ENCODE assay signal across 16 cellular contexts in genomic region chr5:173909205-173909604, GRCh38. TPM values are rescaled to one million over a fixed set of nuclear protein-coding genes. Genes with fewer than 3 reads are reported as not detected.
A peak's percentile ranks its signal among the peaks of the same experiment; 100 is the strongest.
DNase-seq lines count a peak whose midpoint lies in the region; ATAC-seq, FAIRE-seq and TF ChIP-seq lines count a peak whose summit lies in the region.
"Had no signal": no experiment of that assay in that cellular context is flagged by ENCODE, and none has a peak within 500 bp of the region (broad histone marks: within the 10 kb centered on the region; RNA-seq: fewer than 3 reads in every experiment).

No MANE protein-coding gene starts in this region.

- POLR2A ChIA-PET in GM12878 (lab: Charles Lee) = interaction anchor here (0.6 to 9.5 kb wide), 11 partner anchors 7 to 86 kb away, joined by 3 to 94 read pairs (median 6); partner anchors contain the start of gene CPEB4

- H3K4me1 ChIP-seq in GM23338 (ENCODE audit: insufficient read depth) = peaks cover 27% of the 10 kb centered on the region
- H3K4me1 ChIP-seq in GM12878 (ENCODE audit: control insufficient read depth, insufficient read depth, low read length) = peaks cover 21% of the 10 kb centered on the region
- H3K4me1 ChIP-seq in right cardiac atrium (ENCODE audit: control insufficient read depth, insufficient read depth, low read length) = peaks cover 6% of the 10 kb centered on the region
- H3K4me1 ChIP-seq in skeletal muscle tissue (ENCODE audit: control insufficient read depth in 3 of 3, insufficient read depth in 3 of 3, low read length in 3 of 3) = peaks cover 23 to 33% (median 24%) of the 10 kb centered on the region in 3 donors

- TF ChIP-seq EP300 in GM12878 (IDR thresholded peaks at IDR 0.05; ENCODE audit: borderline replicate concordance in 1 of 2, control insufficient read depth in 1 of 2, low read depth in 2 of 2, low read length in 2 of 2) = no peak

- peaks cover 3% of the 10 kb centered on the region for H3K27me3 Mint-ChIP-seq in GM23338 (ENCODE audit: insufficient read depth, low read depth, poor library complexity)
- H3K27me3 Mint-ChIP-seq: activated CD4-positive, alpha-beta memory T cell treated with anti-CD3 and anti-CD28 coated beads, Interleukin-2, amount 10 ng/mL, durations not matched to agents 7 days and 5 days had no signal

- TF ChIP-seq POLR2A in GM12878 (IDR thresholded peaks at IDR 0.05; ENCODE audit: low read depth, low read length) = no peak

- no peaks in the 10 kb centered on the region for H3K36me3 ChIP-seq in GM23338 (ENCODE audit: insufficient read depth)
- 0 out of 4 replicates have a peak, but pooled peaks cover 0 to 9% of the 10 kb centered on the region in 2 experiments for H3K36me3 ChIP-seq in GM12878 (ENCODE audit: control insufficient read depth in 2 of 2, insufficient read depth in 2 of 2, low read length in 1 of 2)
- H3K36me3 ChIP-seq in skeletal muscle tissue (ENCODE audit: control insufficient read depth in 3 of 3, insufficient read depth in 3 of 3, low read length in 3 of 3) = peaks cover 0 to 12% (median 8%) of the 10 kb centered on the region in 3 donors

- no peaks in the 10 kb centered on the region for H3F3A ChIP-seq in GM23338 (replicated peaks; ENCODE audit: low read depth)

- no peak for DNase-seq in GM23338 (ENCODE audit: low spot score)
- DNase-seq in GM12878 (ENCODE audit: low read depth, low spot score) = no peak
- DNase-seq in right cardiac atrium = peak in 1 of 3 donors; percentile 57
- DNase-seq in ureter (ENCODE audit: low spot score) = no peak
- no peak for DNase-seq in UCSD-AML1 (lab: John Stamatoyannopoulos, UW; ENCODE audit: unreplicated experiment)
- no peak for DNase-seq in COLO668 (lab: John Stamatoyannopoulos, UW; ENCODE audit: unreplicated experiment)
- no peak for DNase-seq in NCI-H1105 treated with DMSO at 0.1 percent for 48 hours (lab: John Stamatoyannopoulos, UW)
- DNase-seq: activated CD4-positive, alpha-beta memory T cell treated with anti-CD3 and anti-CD28 coated beads, Interleukin-2, amount 10 ng/mL, durations not matched to agents 7 days and 5 days; activated effector memory CD4-positive, alpha-beta T cell treated with anti-CD3 and anti-CD28 coated beads, Interleukin-2, amount 50 U/mL, for 16 hours; BE2C; DMS79 treated with DMSO at 0.1 percent for 48 hours; NCI-H1048; NCI-H524 treated with DMSO at 0.1 percent for 48 hours had no signal

- TF ChIP-seq CTCF in GM23338 (conservative IDR thresholded peaks at IDR 0.05; ENCODE audit: low read depth in 2 of 2) (no peak), GM12878 (IDR thresholded peaks at IDR 0.05 in 2 of 3, conservative IDR thresholded peaks at IDR 0.05 in 1 of 3; ENCODE audit: control insufficient read depth in 2 of 3, extremely low read depth in 1 of 3, insufficient read depth in 1 of 3, low read depth in 3 of 3, low read length in 3 of 3) (no peak)

- intact Hi-C loops in GM12878 (cut with micrococcal nuclease; ENCODE audit: unreplicated experiment) (no loop called here), right cardiac atrium (cut with DNase I) (no loop called here)

- ATAC-seq in GM23338 (no peak), GM12878 (peak; percentile 64), right cardiac atrium (peak; percentile 61 to 86)
- ATAC-seq: body of pancreas had no signal

- H3K4me2 ChIP-seq in GM23338 (no peak overlapping the region; the same call in 1 of the 2 replicates), GM12878 (ENCODE audit: control insufficient read depth, insufficient read depth) (peak overlapping the region; percentile 73)

- FAIRE-seq in GM12878 (lab: Jason Lieb, UNC) = no peak
- FAIRE-seq: H54 had no signal

- no peak overlapping the region for H2AFZ ChIP-seq in GM23338
- no peak overlapping the region for H2AFZ ChIP-seq in GM12878 (ENCODE audit: control insufficient read depth, low read depth, low read length)

- peaks cover 43% of the 10 kb centered on the region for H3K4me1 Mint-ChIP-seq in GM23338

- H3K27me3 ChIP-seq in GM23338 (ENCODE audit: insufficient read depth) = no peaks in the 10 kb centered on the region
- no peaks in the 10 kb centered on the region for H3K27me3 ChIP-seq in GM12878 (replicated peaks in 1 of 2; ENCODE audit: control insufficient read depth in 2 of 2, insufficient read depth in 2 of 2, low read length in 1 of 2)
- H3K27me3 ChIP-seq in right cardiac atrium (ENCODE audit: control insufficient read depth, insufficient read depth) = no peaks in the 10 kb centered on the region
- H3K27me3 ChIP-seq in skeletal muscle tissue (ENCODE audit: control insufficient read depth in 3 of 3, insufficient read depth in 3 of 3, low read length in 3 of 3) = no peaks in the 10 kb centered on the region
- H3K27me3 ChIP-seq: BE2C, body of pancreas had no signal

- peak overlapping the region; percentile 54 for H3K27ac Mint-ChIP-seq in GM23338
- H3K27ac Mint-ChIP-seq: activated CD4-positive, alpha-beta memory T cell treated with anti-CD3 and anti-CD28 coated beads, Interleukin-2, amount 10 ng/mL, durations not matched to agents 7 days and 5 days had no signal

- H3K36me3 Mint-ChIP-seq in GM23338 (ENCODE audit: low read depth) = peaks cover 7% of the 10 kb centered on the region; the same call in 1 of the 3 replicates

- peak overlapping the region; percentile 18; the same call in 1 of the 2 replicates for H3K27ac ChIP-seq in GM23338 (ENCODE audit: low read depth)
- H3K27ac ChIP-seq in GM12878 (ENCODE audit: control insufficient read depth, insufficient read depth) = peak overlapping the region; percentile 45; the same call in 1 of the 2 replicates
- no peak overlapping the region for H3K27ac ChIP-seq in right cardiac atrium (ENCODE audit: low read length)
- H3K27ac ChIP-seq in skeletal muscle tissue (ENCODE audit: low read depth, low read length) = peak overlapping the region; percentile 84

- SMC1A ChIA-PET in GM12878 (lab: Charles Lee; ENCODE audit: uncharacterized antibody, unreplicated experiment) = interaction anchor here (0.7 to 14.0 kb wide), 18 partner anchors 10 to 282 kb away, joined by 3 to 361 read pairs (median 4); partner anchors contain the start of gene CPEB4

- no peak overlapping the region for H3K4me3 ChIP-seq in GM23338
- peak overlapping the region; percentile 47; the same call in 1 of the 2 replicates for H3K4me3 ChIP-seq in GM12878
- peak overlapping the region; percentile 13 for H3K4me3 ChIP-seq in right cardiac atrium (ENCODE audit: low read length)
- H3K4me3 ChIP-seq in skeletal muscle tissue (ENCODE audit: low read length in 3 of 3) = peak overlapping the region in 1 of 3 donors; percentile 38
- H3K4me3 ChIP-seq: body of pancreas had no signal

- H3K9ac ChIP-seq in GM12878 (ENCODE audit: control insufficient read depth, insufficient read depth, low read length) (no peak overlapping the region), skeletal muscle tissue (ENCODE audit: low read depth in 1 of 3, low read length in 3 of 3) (peak overlapping the region; percentile 25 to 52 (median 41))

- in situ Hi-C loops in GM12878 (cut with MboI) = no loop called here

- RAD21 ChIA-PET in GM12878 (lab: Charles Lee; ENCODE audit: unreplicated experiment) = interaction anchor here (1.0 to 3.8 kb wide), 9 partner anchors 8 to 229 kb away, joined by 3 to 50 read pairs (median 8); partner anchors contain the start of gene CPEB4

- H4K20me1 ChIP-seq in GM23338 (replicated peaks; ENCODE audit: insufficient read depth) (no peaks in the 10 kb centered on the region), GM12878 (ENCODE audit: control insufficient read depth, insufficient read depth) (no peaks in the 10 kb centered on the region)

- WGBS in GM12878 (ENCODE audit: insufficient coverage, insufficient replicate concordance, low lambda C conversion rate, missing lambda C conversion rate) = 4% methylated on average over 3 of the region's 3 CpGs
- WGBS in right cardiac atrium = 26% methylated on average over 3 of the region's 3 CpGs

- H3K4me3 Mint-ChIP-seq in GM23338 = no peak overlapping the region
- H3K4me3 Mint-ChIP-seq: activated CD4-positive, alpha-beta memory T cell treated with anti-CD3 and anti-CD28 coated beads, Interleukin-2, amount 10 ng/mL, durations not matched to agents 7 days and 5 days had no signal

- no peaks in the 10 kb centered on the region for H3K9me3 ChIP-seq in GM12878 (replicated peaks; ENCODE audit: control insufficient read depth, insufficient read depth, low read length)
- no peaks in the 10 kb centered on the region for H3K9me3 ChIP-seq in right cardiac atrium (ENCODE audit: control insufficient read depth, low read length)
- H3K9me3 ChIP-seq in skeletal muscle tissue (ENCODE audit: control insufficient read depth in 3 of 3, low read length in 3 of 3) = no peaks in the 10 kb centered on the region
- H3K9me3 ChIP-seq: BE2C, body of pancreas had no signal

- BruUV-seq in GM12878 (replicated peaks; lab: Mats Ljungman, UMichigan) = no TSS peak

- H3K9me2 ChIP-seq in GM23338 (ENCODE audit: insufficient read depth) = no peaks in the 10 kb centered on the region

- H3K79me2 ChIP-seq in GM23338 (replicated peaks; ENCODE audit: insufficient read depth) (no peaks in the 10 kb centered on the region; the same call in 1 of the 2 replicates), GM12878 (ENCODE audit: control insufficient read depth, insufficient read depth, low read length) (peaks cover 56% of the 10 kb centered on the region)

- H3K9me3 Mint-ChIP-seq in GM23338 = no peaks in the 10 kb centered on the region
- H3K9me3 Mint-ChIP-seq: activated CD4-positive, alpha-beta memory T cell treated with anti-CD3 and anti-CD28 coated beads, Interleukin-2, amount 10 ng/mL, durations not matched to agents 7 days and 5 days had no signal

- TF ChIP-seq RAD21 in GM12878 (IDR thresholded peaks at IDR 0.05; ENCODE audit: insufficient read depth, low read depth, low read length) = no peak

- CTCF ChIA-PET in GM12878 (lab: Yijun Ruan, JAX) = interaction anchor here (1.0 to 9.0 kb wide), 7 partner anchors 9 to 85 kb away, joined by 3 to 71 read pairs (median 5); partner anchors contain the start of gene CPEB4

RNA-seq across cellular contexts. Expression of gene CPEB4, which starts 21.1 kb away (rescaled TPM):
- total RNA-seq in GM23338 (2014; rRNA removed; shearing (Covaris generic)) = 7.3 and 10.2 TPM in 2 replicates
- polyA plus RNA-seq in GM23338 (2016; fragmentation: Nextera tagmentation; extraction: Ambion mirVana) (4.7 and 5.9 TPM in 2 replicates), GM12878 (2011; rRNA removed) (31.4 and 36.5 TPM in 2 replicates), GM12878 (2014; fragmentation: Illumina TruSeq; extraction: Trizol) (19.5 and 20.2 TPM in 2 replicates), GM12878 (2014; fragmentation: Nextera tagmentation; extraction: Ambion mirVana) (10 to 100 TPM in 1 of 2 experiments, 1 to 10 TPM in 1; 6.9 to 20.3 TPM), GM12878 (2014; rRNA removed) (18.0 and 20.6 TPM in 2 replicates), GM12878 (2016; fragmentation: Nextera tagmentation; extraction: Ambion mirVana) (10 to 100 TPM; 11.9 to 13.3 TPM), right cardiac atrium (23.9 TPM)
- total RNA-seq in GM12878 (2013; cell fraction: nucleolus; rRNA removed) = 102 and 104 TPM in 2 replicates
- total RNA-seq in GM12878 (2014; rRNA removed) (23.9 and 25.7 TPM in 2 replicates), GM12878 (2014; rRNA removed; fragmentation: Illumina TruSeq; extraction: Trizol) (30.2 and 33.9 TPM in 2 replicates), GM12878 (2021) (33.1 and 39.4 TPM in 2 replicates), right cardiac atrium (100 to 1,000 TPM in 2 of 4 donors, 10 to 100 TPM in 2; 92.4 to 152 (median 98.8) TPM), skeletal muscle tissue (32.4 TPM), ureter (56.4 TPM)
- 21.3 TPM for polyA plus RNA-seq in GM12878 (2011; ENCODE audit: low read depth)
- polyA plus RNA-seq in GM12878 (2011; cell fraction: cytosol; rRNA removed) = 21.4 and 25.0 TPM in 2 replicates
- 21.2 and 29.0 TPM in 2 replicates for polyA plus RNA-seq in GM12878 (2011; cell fraction: nucleus; rRNA removed)
- polyA plus RNA-seq in GM12878 (2012) = 13.5 and 16.5 TPM in 2 replicates
- 95.5 and 102 TPM in 2 replicates for polyA minus RNA-seq in GM12878 (2011; rRNA and poly(A)+ RNA removed)
- polyA minus RNA-seq in GM12878 (2011; cell fraction: cytosol; rRNA and poly(A)+ RNA removed) = 19.8 and 20.8 TPM in 2 replicates
- 55.7 and 75.5 TPM in 2 replicates for polyA minus RNA-seq in GM12878 (2011; cell fraction: nucleus; rRNA and poly(A)+ RNA removed)
